21 cellular contexts compared by ENCODE assay signal in the genomic region with DNA sequence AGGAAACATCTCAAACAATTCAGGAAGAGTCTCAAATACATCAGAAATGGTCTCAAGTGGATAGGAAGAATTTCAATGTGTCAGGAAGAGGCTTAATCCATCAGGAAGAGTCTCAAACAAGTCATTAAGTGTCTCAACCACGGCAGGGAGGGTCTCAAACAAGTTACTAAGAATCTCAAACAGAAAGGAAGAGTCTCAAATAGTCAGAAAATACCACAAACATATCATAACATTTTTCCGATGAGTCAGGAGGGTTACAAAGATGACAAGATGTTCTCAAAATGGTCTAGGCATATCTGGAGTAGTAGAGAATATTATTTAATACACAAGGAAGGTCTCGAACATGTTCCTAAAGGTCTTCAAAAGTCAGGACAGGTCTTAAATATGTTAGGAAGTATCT.
"Had no signal": no experiment of that assay in that cellular context is flagged by ENCODE, and none has a peak within 500 bp of the region (broad histone marks: within the 10 kb centered on the region; RNA-seq: fewer than 3 reads in every experiment).

No MANE protein-coding gene starts in this region.

- H3K36me3 ChIP-seq: esophagus squamous epithelium, gastroesophageal sphincter, left ventricle myocardium inferior had no signal

- H3K27ac ChIP-seq: esophagus squamous epithelium, gastroesophageal sphincter, left ventricle myocardium inferior, psoas muscle had no signal

- ATAC-seq: gastroesophageal sphincter, left cardiac atrium, psoas muscle, sciatic nerve had no signal

- H3K36me3 Mint-ChIP-seq: immature natural killer cell had no signal

- H3K9me3 ChIP-seq: esophagus squamous epithelium, gastroesophageal sphincter, left ventricle myocardium inferior, psoas muscle had no signal

- H3K4me3 ChIP-seq: esophagus squamous epithelium, gastroesophageal sphincter, left ventricle myocardium inferior, lung, psoas muscle had no signal

- H3K4me1 Mint-ChIP-seq: immature natural killer cell, naive B cell, nephron had no signal

- H3K4me1 ChIP-seq: esophagus squamous epithelium, gastroesophageal sphincter, left ventricle myocardium inferior, psoas muscle had no signal

- DNase-seq: esophagus squamous epithelium; foreskin fibroblast; glutamatergic neuron; immature natural killer cell; kidney; left cardiac atrium; left ventricle myocardium inferior; mesendoderm; naive B cell; occipital lobe; psoas muscle; retina; small intestine; stimulated activated CD4-positive, alpha-beta T cell treated with anti-CD3 and anti-CD28 coated beads, Interleukin-12 subunit alpha, Interleukin-12 subunit beta, amount 100 ng/mL, for 4 hours; stimulated activated naive CD4-positive, alpha-beta T cell treated with Interleukin-2 at 50 U/mL for 16 hours had no signal

- H3K27me3 ChIP-seq: esophagus squamous epithelium, gastroesophageal sphincter had no signal

- H3K27ac Mint-ChIP-seq: dendritic cell treated with granulocyte-macrophage colony-stimulating factor and Interleukin-4, amounts not matched to agents 40 ng/mL and 50 ng/mL, for 4 days; immature natural killer cell; nephron; type B pancreatic cell had no signal

- H3K4me3 Mint-ChIP-seq: dendritic cell treated with granulocyte-macrophage colony-stimulating factor and Interleukin-4, amounts not matched to agents 40 ng/mL and 50 ng/mL, for 4 days; immature natural killer cell; naive B cell; nephron; type B pancreatic cell had no signal

- H3K27me3 Mint-ChIP-seq: dendritic cell treated with granulocyte-macrophage colony-stimulating factor and Interleukin-4, amounts not matched to agents 40 ng/mL and 50 ng/mL, for 4 days; type B pancreatic cell had no signal
